Comparison of ENCODE assay signal across 20 cellular contexts in the genomic region with DNA sequence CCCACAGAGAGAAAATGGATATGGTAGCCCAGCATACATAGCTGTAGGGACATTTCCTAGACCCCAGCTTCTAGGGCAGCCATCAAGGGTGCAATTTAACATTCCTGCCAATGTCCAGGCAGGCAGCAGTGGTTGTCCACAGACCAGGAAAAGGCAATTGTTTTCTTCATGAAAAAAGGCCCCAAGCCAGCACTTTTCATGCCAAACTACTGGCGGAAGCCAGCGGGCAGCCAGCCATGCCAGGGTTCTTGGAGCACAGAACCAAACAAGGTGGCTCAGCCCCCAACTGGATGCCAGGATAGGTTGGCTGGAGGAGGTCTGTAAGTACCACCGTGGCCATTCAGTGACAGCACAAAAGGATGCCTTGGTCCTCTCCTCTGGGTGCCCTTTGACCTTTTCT.
DNase-seq lines count a peak whose midpoint lies in the region; ATAC-seq, FAIRE-seq and TF ChIP-seq lines count a peak whose summit lies in the region.
"Had no signal": no experiment of that assay in that cellular context is flagged by ENCODE, and none has a peak within 500 bp of the region (broad histone marks: within the 10 kb centered on the region; RNA-seq: fewer than 3 reads in every experiment).

No MANE protein-coding gene starts in this region.

- no peaks in the 10 kb centered on the region for H3K23me2 ChIP-seq in H1 (ENCODE audit: low read depth, low read length)

- H2BK12ac ChIP-seq in H1 (ENCODE audit: low read depth, low read length) = no peak overlapping the region

- H4K20me1 ChIP-seq in H1 (replicated peaks in 1 of 2; ENCODE audit: control insufficient read depth in 1 of 2, insufficient read depth in 2 of 2, low read length in 2 of 2) = no peaks in the 10 kb centered on the region

- no peaks in the 10 kb centered on the region for H3K79me1 ChIP-seq in H1 (ENCODE audit: low read depth, low read length)

- no peak for ATAC-seq in Right ventricle myocardium superior (ENCODE audit: poor library complexity)
- ATAC-seq: natural killer cell; psoas muscle; stimulated activated naive CD8-positive, alpha-beta T cell treated with anti-CD3 and anti-CD28 coated beads, Interleukin-15, amount 100 ng/mL, for 72 hours had no signal

- no peak for TF ChIP-seq EP300 in H1 (IDR thresholded peaks at IDR 0.05; ENCODE audit: borderline replicate concordance in 1 of 2, low read depth in 2 of 2, low read length in 2 of 2)

- no peak overlapping the region for H3K23ac ChIP-seq in H1 (ENCODE audit: insufficient read length)

- no peak overlapping the region for H2AK5ac ChIP-seq in H1 (ENCODE audit: low read depth, low read length)

- H2BK15ac ChIP-seq in H1 (ENCODE audit: low read length) = 0 out of 2 replicates have a peak overlapping the region, but pooled peaks have one; percentile 29

- no peak for TF ChIP-seq POLR2A in H1 (IDR thresholded peaks at IDR 0.05; ENCODE audit: control extremely low read depth in 1 of 2, low read depth in 2 of 2, low read length in 2 of 2)

- no peak overlapping the region for H4K91ac ChIP-seq in H1 (replicated peaks; ENCODE audit: insufficient read length, low read length)

- H3K9ac ChIP-seq in H1 (replicated peaks in 1 of 4; ENCODE audit: extremely low read depth in 1 of 4, low read depth in 3 of 4, low read length in 3 of 4) = no peak overlapping the region

- TF ChIP-seq CTCF in right atrium auricular region (IDR thresholded peaks at IDR 0.05) (no peak), H1 (IDR thresholded peaks at IDR 0.05; ENCODE audit: control extremely low read depth in 1 of 3, insufficient read depth in 1 of 3, low read depth in 1 of 3, low read length in 3 of 3) (no peak), tibial artery (IDR thresholded peaks at IDR 0.05) (peak; percentile 23 to 24)

- H3K14ac ChIP-seq in H1 (ENCODE audit: insufficient read length) = no peak overlapping the region

- intact Hi-C loops in Right ventricle myocardium superior (cut with DNase I) = no loop called here
- intact Hi-C loops in tibial artery (cut with DNase I; ENCODE audit: low total_unique reads) = loop anchor here (10.0 kb wide), 3 partner anchors 50 to 110 kb away; a partner anchor contains a TSS

- 96% methylated on average over 2 of the region's 3 CpGs; no CpG with 5 or more reads in 1 of the 2 experiments for WGBS in H1 (ENCODE audit: extremely low coverage in 1 of 2, insufficient coverage in 1 of 2, insufficient read length in 1 of 2, insufficient replicate concordance in 2 of 2, low coverage in 1 of 2, low lambda C conversion rate in 2 of 2, missing lambda C conversion rate in 1 of 2), 2 experiments

- no peaks in the 10 kb centered on the region for H3K27me3 ChIP-seq in right atrium auricular region
- no peaks in the 10 kb centered on the region for H3K27me3 ChIP-seq in H1 (replicated peaks in 1 of 4; ENCODE audit: control insufficient read depth in 3 of 4, extremely low read depth in 1 of 4, insufficient read depth in 3 of 4, low read length in 3 of 4)
- no peaks in the 10 kb centered on the region for H3K27me3 ChIP-seq in tibial artery
- H3K27me3 ChIP-seq: BE2C had no signal

- CTCF ChIA-PET in H1 (lab: Charles Lee; ENCODE audit: partially characterized antibody) = no interaction called here

- no peak overlapping the region for H4K5ac ChIP-seq in H1 (ENCODE audit: insufficient read length, low read depth, low read length)

- TF ChIP-seq RAD21 in H1 (IDR thresholded peaks at IDR 0.05 in 1 of 2, conservative IDR thresholded peaks at IDR 0.05 in 1 of 2; ENCODE audit: low read depth in 2 of 2, low read length in 2 of 2) = no peak

- H2BK20ac ChIP-seq in H1 (ENCODE audit: low read length) = no peak overlapping the region

- no peak overlapping the region for H2AFZ ChIP-seq in H1 (ENCODE audit: low read length)

- no peak overlapping the region for H2BK5ac ChIP-seq in H1 (ENCODE audit: low read depth, low read length)

- no peak overlapping the region for H2BK120ac ChIP-seq in H1 (replicated peaks; ENCODE audit: low read depth, low read length)

- FAIRE-seq in H1 (lab: Jason Lieb, UNC) = no peak
- FAIRE-seq: A204.1, TTC549, urothelium cell line had no signal

- H3K4me3 ChIP-seq in right atrium auricular region = no peak overlapping the region
- H3K4me3 ChIP-seq in H1 (ENCODE audit: extremely low read depth in 1 of 4, insufficient read depth in 2 of 4, low read depth in 3 of 4, low read length in 4 of 4) = no peak overlapping the region
- no peak overlapping the region for H3K4me3 ChIP-seq in tibial artery
- H3K4me3 ChIP-seq: psoas muscle, smooth muscle cell had no signal

- POLR2A ChIA-PET in H1 (lab: Charles Lee; ENCODE audit: partially characterized antibody) = no interaction called here

- no peak overlapping the region for H4K8ac ChIP-seq in H1 (ENCODE audit: extremely low read depth, insufficient read depth, low read length)

- no peak overlapping the region for H3K56ac ChIP-seq in H1 (replicated peaks; ENCODE audit: insufficient read length, low read depth, low read length)

- H3K36me3 ChIP-seq in right atrium auricular region (no peaks in the 10 kb centered on the region), H1 (ENCODE audit: control insufficient read depth in 2 of 4, insufficient read depth in 4 of 4, low read length in 3 of 4) (no peaks in the 10 kb centered on the region), tibial artery (no peaks in the 10 kb centered on the region)
- H3K36me3 ChIP-seq: BE2C had no signal

- no peak overlapping the region for H3K4me2 ChIP-seq in H1 (ENCODE audit: insufficient read depth in 1 of 2, low read depth in 2 of 2, low read length in 2 of 2)
- H3K4me2 ChIP-seq: smooth muscle cell had no signal

- peak; percentile 51 for DNase-seq in Right ventricle myocardium superior
- DNase-seq in right atrium auricular region (ENCODE audit: low spot score) = no peak
- DNase-seq in H1 (ENCODE audit: low read depth in 1 of 2, low spot score in 2 of 2) = no peak
- DNase-seq in nucleus accumbens (lab: John Stamatoyannopoulos, UW) = peak in 43 of 56 donors; percentile 3 to 72 (median 26)
- peak; percentile 32 to 73 for DNase-seq in tibial artery
- no peak for DNase-seq in NCI-H748 (lab: John Stamatoyannopoulos, UW; ENCODE audit: unreplicated experiment)
- no peak for DNase-seq in RPMI8226
- no peak for DNase-seq in NCI-H187 (lab: John Stamatoyannopoulos, UW)
- DNase-seq: activated CD4-positive, alpha-beta T cell treated with anti-CD3 and anti-CD28 coated beads for 4 hours; BE2C; natural killer cell; NCI-H1092 treated with DMSO at 0.1 percent for 48 hours; NCI-H526 treated with DMSO at 0.1 percent for 48 hours; stimulated activated CD4-positive, alpha-beta T cell treated with anti-CD3 and anti-CD28 coated beads, Interleukin-2, amount 100 ng/mL, for 48 hours; stimulated activated naive CD8-positive, alpha-beta T cell treated with anti-CD3 and anti-CD28 coated beads, Interleukin-15, amount 100 ng/mL, for 72 hours had no signal

- H3K79me2 ChIP-seq in H1 (ENCODE audit: control insufficient read depth in 1 of 2, insufficient read depth in 2 of 2, low read length in 2 of 2) = no peaks in the 10 kb centered on the region

- H3K18ac ChIP-seq in H1 (ENCODE audit: extremely low read depth, low read length) = no peak overlapping the region

- peak overlapping the region in 1 of 2 donors; percentile 5 for H3K27ac ChIP-seq in right atrium auricular region
- H3K27ac ChIP-seq in H1 (ENCODE audit: low read depth, low read length) = no peak overlapping the region
- H3K27ac ChIP-seq in tibial artery = peak overlapping the region; percentile 68 to 71

- no peak overlapping the region for H3K4ac ChIP-seq in H1 (replicated peaks; ENCODE audit: insufficient read length, low read depth, low read length)

- no peaks in the 10 kb centered on the region for H3K9me3 ChIP-seq in right atrium auricular region
- peaks cover 0 to 3% of the 10 kb centered on the region in 2 experiments; a peak in 1 of 4 replicates for H3K9me3 ChIP-seq in H1 (ENCODE audit: insufficient read depth in 2 of 2, low read depth in 1 of 2, low read length in 1 of 2)
- no peaks in the 10 kb centered on the region for H3K9me3 ChIP-seq in tibial artery
- H3K9me3 ChIP-seq: BE2C, psoas muscle had no signal

- H3K4me1 ChIP-seq in right atrium auricular region (peaks cover 0 to 21% of the 10 kb centered on the region in 2 donors), H1 (replicated peaks in 1 of 4; ENCODE audit: control insufficient read depth in 3 of 4, insufficient read depth in 4 of 4, low read length in 3 of 4) (no peaks in the 10 kb centered on the region), tibial artery (peaks cover 0 to 30% (median 26%) of the 10 kb centered on the region in 4 donors)
- H3K4me1 ChIP-seq: BE2C had no signal

TF ChIP-seq in H1, 55 proteins besides CTCF, POLR2A, EP300 and RAD21:
- TF ChIP-seq, protein P1, sequence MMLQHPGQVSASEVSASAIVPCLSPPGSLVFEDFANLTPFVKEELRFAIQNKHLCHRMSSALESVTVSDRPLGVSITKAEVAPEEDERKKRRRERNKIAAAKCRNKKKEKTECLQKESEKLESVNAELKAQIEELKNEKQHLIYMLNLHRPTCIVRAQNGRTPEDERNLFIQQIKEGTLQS (IDR thresholded peaks at IDR 0.05; ENCODE audit: insufficient read depth, low read depth, low read length) = no peak
- TF ChIP-seq MAFK (IDR thresholded peaks at IDR 0.05; ENCODE audit: low read depth, low read length) = no peak
- no peak for TF ChIP-seq SP1 (IDR thresholded peaks at IDR 0.05; ENCODE audit: low read depth, low read length)
- no peak for TF ChIP-seq SP2 (IDR thresholded peaks at IDR 0.05; ENCODE audit: low read length)
- TF ChIP-seq KDM5A (IDR thresholded peaks at IDR 0.05; ENCODE audit: low read length) = no peak
- TF ChIP-seq SAP30 (IDR thresholded peaks at IDR 0.05; ENCODE audit: insufficient read depth, insufficient replicate concordance, low read length) = no peak
- TF ChIP-seq NANOG (IDR thresholded peaks at IDR 0.05; ENCODE audit: insufficient read depth, low read depth, low read length, poor library complexity, severe bottlenecking) = no peak
- no peak for TF ChIP-seq POU5F1 (IDR thresholded peaks at IDR 0.05; ENCODE audit: low read depth, low read length)
- no peak for TF ChIP-seq EZH2 (IDR thresholded peaks at IDR 0.05; ENCODE audit: low read depth, low read length, severe bottlenecking)
- no peak for TF ChIP-seq RXRA (IDR thresholded peaks at IDR 0.05; ENCODE audit: insufficient read depth, low read depth, low read length)
- no peak for TF ChIP-seq CTBP2 (IDR thresholded peaks at IDR 0.05; ENCODE audit: borderline replicate concordance, insufficient read depth, insufficient read length, low read length)
- TF ChIP-seq GABPA (IDR thresholded peaks at IDR 0.05; ENCODE audit: borderline replicate concordance, insufficient read depth, low read length) = no peak
- no peak for TF ChIP-seq CHD2 (IDR thresholded peaks at IDR 0.05; ENCODE audit: low read length)
- TF ChIP-seq CREB1 (IDR thresholded peaks at IDR 0.05) = no peak

Comparison
In these comparisons a context has a peak if more than half of its experiments do, and no peak if none do; other contexts are left out.
1. DNase-seq: peak in Right ventricle myocardium superior (single experiment), nucleus accumbens (43 of 56) and tibial artery (2 of 2); none in right atrium auricular region (single experiment), H1 (0 of 2), NCI-H748 (single experiment), RPMI8226 (single experiment) and NCI-H187 (0 of 2).
2. CTCF ChIP-seq: peak in tibial artery (2 of 2); none in right atrium auricular region (0 of 2) and H1 (0 of 3).